ENCODE assay signal across 8 cellular contexts in the genomic region with DNA sequence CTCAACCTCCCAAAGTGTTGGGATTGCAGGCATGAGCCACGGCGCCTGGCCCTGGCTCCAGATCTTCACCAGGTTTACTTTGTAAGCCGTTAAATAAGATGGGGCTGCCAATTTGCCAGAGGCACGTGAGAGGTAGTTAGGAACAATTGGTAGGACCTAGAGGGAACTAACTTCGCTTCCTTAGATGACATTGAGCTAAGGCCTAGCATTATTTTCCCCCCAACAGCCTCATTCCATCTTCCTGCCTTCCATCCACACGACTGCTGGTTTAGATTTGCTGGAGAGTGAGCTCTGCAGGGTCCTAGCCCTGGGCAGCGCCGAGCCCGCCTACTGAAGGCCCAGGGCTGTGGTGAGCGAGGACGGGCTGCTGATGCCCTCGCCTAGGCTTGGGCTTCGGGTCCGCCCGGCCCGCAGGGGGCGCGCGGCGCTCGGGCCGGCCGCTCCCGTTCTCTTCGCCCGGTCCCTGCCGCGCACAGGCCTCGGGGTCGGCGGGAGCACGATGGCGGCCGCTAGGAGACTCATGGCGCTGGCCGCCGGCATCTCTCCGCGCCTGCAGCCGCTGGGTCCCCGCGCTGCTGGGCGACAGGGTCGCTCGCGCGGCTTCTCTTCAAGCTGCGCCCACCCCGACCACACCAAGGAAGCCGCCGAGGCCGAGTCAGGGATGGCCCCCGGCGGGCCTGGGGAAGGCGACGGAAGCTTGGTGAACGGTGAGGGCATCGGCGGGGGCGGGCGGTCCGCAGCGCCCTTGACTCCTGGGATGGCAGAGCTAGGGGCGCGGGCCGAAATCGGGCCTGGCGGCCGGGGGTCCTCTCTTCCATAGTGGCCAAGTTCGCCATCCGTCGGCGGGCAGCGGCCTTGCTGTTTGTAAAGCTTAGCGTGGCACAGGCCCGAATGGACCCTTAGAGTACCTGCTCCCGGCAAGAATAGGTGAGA. TPM values are rescaled to one million over a fixed set of nuclear protein-coding genes. Genes with fewer than 3 reads are reported as not detected.
DNase-seq lines count a peak whose midpoint lies in the region; ATAC-seq and TF ChIP-seq lines count a peak whose summit lies in the region.

No MANE protein-coding gene starts in this region.

- H3K4me3 ChIP-seq in HFF-Myc (replicated peaks; ENCODE audit: low read depth, low read length), result peak overlapping the region; percentile 100
- peak overlapping the region; percentile 78 to 91 for H3K4me3 ChIP-seq in uterus

- TF ChIP-seq CTCF in GM12872 (IDR thresholded peaks at IDR 0.05; ENCODE audit: insufficient read depth, low read depth, low read length) (peak; percentile 77), HFF-Myc (IDR thresholded peaks at IDR 0.05; ENCODE audit: low read depth, low read length, missing control alignments) (peak; percentile 78), uterus (IDR thresholded peaks at IDR 0.05) (peak; percentile 66 to 95 (median 88))

- no peaks in the 10 kb centered on the region for H3K36me3 ChIP-seq in uterus

- no peaks in the 10 kb centered on the region for H3K27me3 ChIP-seq in uterus

- peak overlapping the region; percentile 80 to 84 for H3K27ac ChIP-seq in uterus

- ATAC-seq in left ventricle myocardium superior, result peak; percentile 99

- H3K4me1 ChIP-seq in uterus, result no peaks in the 10 kb centered on the region

- intact Hi-C loops in left ventricle myocardium superior (cut with micrococcal nuclease), result loop anchor here (5.0 kb wide), 1 partner anchor 327 kb away; no protein-coding TSS in a partner anchor
- intact Hi-C loops in uterus (cut with DNase I; ENCODE audit: low total_unique reads), result no loop called here

- DNase-seq in HFF-Myc (ENCODE audit: extremely low read depth, low read depth), result peak; percentile 77
- peak; percentile 74 for DNase-seq in MV-4-11 (lab: John Stamatoyannopoulos, UW)
- DNase-seq in SW480 (ENCODE audit: low spot score), result peak; percentile 83
- DNase-seq in amniotic epithelial cell (ENCODE audit: low read depth), result peak; percentile 79
- peak; percentile 89 for DNase-seq in left ventricle myocardium superior
- DNase-seq in pulmonary artery endothelial cell (ENCODE audit: low read depth, low spot score), result peak; percentile 54
- peak; percentile 53 to 78 for DNase-seq in uterus

- peak in 1 of 2 donors; percentile 54 for TF ChIP-seq POLR2A in uterus (IDR thresholded peaks at IDR 0.05)

- no peaks in the 10 kb centered on the region for H3K9me3 ChIP-seq in uterus

RNA-seq across cellular contexts. Expression of a gene that starts 21.9 kb away (rescaled TPM):
- total RNA-seq in left ventricle myocardium superior (49.0 TPM), pulmonary artery endothelial cell (79.2 and 99.7 TPM in 2 replicates), uterus (10 to 100 TPM; 21.5 to 78.6 (median 55.7) TPM)

RNA-seq across cellular contexts. Expression of a gene that starts 43.1 kb away (rescaled TPM):
- total RNA-seq in left ventricle myocardium superior (27.0 TPM), pulmonary artery endothelial cell (35.3 and 42.5 TPM in 2 replicates), uterus (10 to 100 TPM; 23.8 to 61.0 (median 45.5) TPM)

Comparison
In these comparisons a context has a peak if more than half of its experiments do, and no peak if none do; other contexts are left out.
1. Peak in every context shown above with its lines: DNase-seq, ATAC-seq, H3K4me3 ChIP-seq and H3K27ac ChIP-seq.